Comparison of ENCODE assay signal across 1 cellular context in genomic region chr1:228109073-228109961, GRCh38.
TF ChIP-seq lines count a peak whose summit lies in the region.

Gene MRPL55, minus strand, starts transcription at chr1:228109299. Its CDS starts 1,039 bp downstream, at chr1:228108260.

TF ChIP-seq in HEK293, 187 proteins besides CTCF, POLR2A, EP300 and RAD21 (continued from another document and continues in another):
- peak; percentile 88 for TF ChIP-seq ZNF639 (tag by site-specific recombination; IDR thresholded peaks at IDR 0.05)
- 0 out of 2 replicates have a peak, but pooled peaks have one; percentile 48 for TF ChIP-seq ZNF837 (tag by site-specific recombination; IDR thresholded peaks at IDR 0.05)
- peak; percentile 52; the same call in 1 of the 2 replicates for TF ChIP-seq OVOL3 (tag by site-specific recombination; IDR thresholded peaks at IDR 0.05)
- peak; percentile 65; the same call in 1 of the 2 replicates for TF ChIP-seq ZBTB7A (tag by site-specific recombination; IDR thresholded peaks at IDR 0.05; ENCODE audit: low read depth)
- peak; percentile 52; the same call in 1 of the 2 replicates for TF ChIP-seq ZFP69B (tag by site-specific recombination; IDR thresholded peaks at IDR 0.05)
- TF ChIP-seq PATZ1 (tag by site-specific recombination; IDR thresholded peaks at IDR 0.05), result peak; percentile 96
- TF ChIP-seq ZNF169 (tag by site-specific recombination; IDR thresholded peaks at IDR 0.05), result no peak
- peak; percentile 59; the same call in 1 of the 2 replicates for TF ChIP-seq ZNF121 (tag by site-specific recombination; IDR thresholded peaks at IDR 0.05)
- peak; percentile 100 for TF ChIP-seq ZBTB21 (tag by site-specific recombination; IDR thresholded peaks at IDR 0.05)
- peak; percentile 57 for TF ChIP-seq YY1 (tag by site-specific recombination; IDR thresholded peaks at IDR 0.05)
- TF ChIP-seq ZNF449 (tag by site-specific recombination; IDR thresholded peaks at IDR 0.05), result 0 out of 2 replicates have a peak, but pooled peaks have one; percentile 22
- TF ChIP-seq ZNF362 (tag by site-specific recombination; IDR thresholded peaks at IDR 0.05), result no peak
- peak; percentile 29 for TF ChIP-seq ZNF585B (tag by site-specific recombination; IDR thresholded peaks at IDR 0.05)
- no peak for TF ChIP-seq BCL6B (tag by site-specific recombination; IDR thresholded peaks at IDR 0.05)
- peak; percentile 99 for TF ChIP-seq ZBTB8A (tag by site-specific recombination; IDR thresholded peaks at IDR 0.05)
- no peak for TF ChIP-seq ZNF302 (tag by site-specific recombination; IDR thresholded peaks at IDR 0.05; ENCODE audit: low read depth)
- 0 out of 2 replicates have a peak, but pooled peaks have one; percentile 25 for TF ChIP-seq ZSCAN30 (tag by site-specific recombination; IDR thresholded peaks at IDR 0.05)
- peak; percentile 74; the same call in 1 of the 2 replicates for TF ChIP-seq ZNF660 (tag by site-specific recombination; IDR thresholded peaks at IDR 0.05)
- TF ChIP-seq ZNF626 (tag by site-specific recombination; IDR thresholded peaks at IDR 0.05), result no peak
- no peak for TF ChIP-seq ZNF366 (tag by site-specific recombination; conservative IDR thresholded peaks at IDR 0.05)
- peak; percentile 82; the same call in 1 of the 2 replicates for TF ChIP-seq ZNF785 (tag by site-specific recombination; IDR thresholded peaks at IDR 0.05)
- peak; percentile 96 for TF ChIP-seq WT1 (tag by site-specific recombination; IDR thresholded peaks at IDR 0.05)
- TF ChIP-seq ZNF2 (tag by site-specific recombination; IDR thresholded peaks at IDR 0.05), result peak; percentile 86
- TF ChIP-seq ZFHX2 (tag by site-specific recombination; conservative IDR thresholded peaks at IDR 0.05), result peak; percentile 99
- TF ChIP-seq ZBTB20 (tag by site-specific recombination; IDR thresholded peaks at IDR 0.05), result peak; percentile 65; the same call in 1 of the 2 replicates
- no peak for TF ChIP-seq ZNF560 (tag by site-specific recombination; IDR thresholded peaks at IDR 0.05; ENCODE audit: borderline replicate concordance)
- TF ChIP-seq ZNF391 (tag by site-specific recombination; IDR thresholded peaks at IDR 0.05; ENCODE audit: borderline replicate concordance, low read depth), result peak; percentile 86; the same call in 1 of the 2 replicates
- TF ChIP-seq SP3 (tag by site-specific recombination; IDR thresholded peaks at IDR 0.05), result peak; percentile 100
- TF ChIP-seq ATF2 (tag by site-specific recombination; IDR thresholded peaks at IDR 0.05; ENCODE audit: low read depth), result peak; percentile 99
- no peak for TF ChIP-seq ZNF175 (tag by site-specific recombination; IDR thresholded peaks at IDR 0.05)
- no peak for TF ChIP-seq IKZF3 (tag by site-specific recombination; IDR thresholded peaks at IDR 0.05)
- TF ChIP-seq PRDM10 (tag by site-specific recombination; IDR thresholded peaks at IDR 0.05), result peak; percentile 67
- TF ChIP-seq ZNF114 (tag by site-specific recombination; IDR thresholded peaks at IDR 0.05), result no peak
- peak; percentile 57; the same call in 1 of the 2 replicates for TF ChIP-seq ZNF146 (tag by site-specific recombination; IDR thresholded peaks at IDR 0.05)
- peak; percentile 64; the same call in 1 of the 2 replicates for TF ChIP-seq ZNF692 (tag by site-specific recombination; IDR thresholded peaks at IDR 0.05)
- no peak for TF ChIP-seq ZSCAN18 (tag by site-specific recombination; IDR thresholded peaks at IDR 0.05)
- TF ChIP-seq YY2 (tag by site-specific recombination; IDR thresholded peaks at IDR 0.05), result 0 out of 2 replicates have a peak, but pooled peaks have one; percentile 69
- 0 out of 2 replicates have a peak, but pooled peaks have one; percentile 28 for TF ChIP-seq OSR2 (tag by site-specific recombination; IDR thresholded peaks at IDR 0.05)
- TF ChIP-seq SCRT2 (tag by site-specific recombination; IDR thresholded peaks at IDR 0.05), result peak; percentile 47; the same call in 1 of the 2 replicates
- peak; percentile 92 for TF ChIP-seq HOXC10 (CRISPR knock-in tag; IDR thresholded peaks at IDR 0.05)
- TF ChIP-seq KLF8 (tag by site-specific recombination; IDR thresholded peaks at IDR 0.05), result peak; percentile 100
- 0 out of 2 replicates have a peak, but pooled peaks have one; percentile 46 for TF ChIP-seq ZNF148 (tag by site-specific recombination; IDR thresholded peaks at IDR 0.05; ENCODE audit: borderline replicate concordance)
- TF ChIP-seq ZNF324 (tag by site-specific recombination; IDR thresholded peaks at IDR 0.05), result peak; percentile 84
